ENCODE assay signal across 15 cellular contexts in the genomic region with DNA sequence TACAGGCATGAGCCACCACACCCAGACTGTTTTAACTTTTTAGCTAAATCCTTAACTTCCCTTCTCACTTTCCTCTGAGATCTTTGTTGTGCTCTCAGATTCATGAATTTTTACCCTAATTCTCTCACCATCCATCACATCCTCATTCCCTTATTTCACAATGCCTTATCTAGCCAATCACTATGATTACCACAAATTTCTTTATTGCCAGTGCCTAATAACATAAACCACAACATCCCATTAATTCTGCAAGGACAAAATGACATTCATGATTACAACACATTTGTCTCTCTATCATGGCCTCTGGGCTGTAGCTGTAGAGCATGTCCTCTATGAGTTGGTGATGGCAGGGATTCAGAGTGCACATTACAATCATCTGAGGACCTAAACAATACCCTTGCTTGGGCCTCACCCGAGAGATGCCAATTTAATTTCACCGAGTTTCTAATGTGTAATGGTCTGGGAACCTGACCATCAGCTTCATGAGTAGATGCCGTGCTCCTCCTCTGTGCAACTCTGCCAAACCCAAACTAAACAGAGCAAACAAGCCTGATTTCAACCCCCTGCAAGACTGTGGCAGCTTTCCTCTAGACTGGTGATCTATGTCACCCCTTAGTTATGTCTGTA.
"Had no signal": no experiment of that assay in that cellular context is flagged by ENCODE, and none has a peak within 500 bp of the region (broad histone marks: within the 10 kb centered on the region; RNA-seq: fewer than 3 reads in every experiment).

No MANE protein-coding gene starts in this region.

- DNase-seq: activated CD4-positive, alpha-beta T cell treated with anti-CD3 and anti-CD28 coated beads, Interleukin-2, amount 50 U/mL, for 1 hour; activated effector memory CD4-positive, alpha-beta T cell treated with Interleukin-2 at 50 U/mL for 16 hours; activated T-cell treated with anti-CD3 and anti-CD28 coated beads, Interleukin-2, amount 50 U/mL, for 24 hours; dermis blood vessel endothelial cell; endodermal cell; islet precursor cell; left ventricle myocardium superior; nephron progenitor cell; stimulated activated CD4-positive, alpha-beta T cell treated with anti-CD3 and anti-CD28 coated beads, Interleukin-15, amount 100 ng/mL, for 24 hours; stimulated activated CD4-positive, alpha-beta T cell treated with anti-CD3 and anti-CD28 coated beads, Interleukin-4, amount 100 ng/mL, for 24 hours; T-helper 2 cell; testis; uterus had no signal

- H3K9me3 ChIP-seq: testis, uterus had no signal

- H3K4me3 ChIP-seq: testis, uterus had no signal

- ATAC-seq: activated naive CD4-positive, alpha-beta T cell treated with anti-CD3 and anti-CD28 coated beads, Interleukin-2, amount 50 U/mL, for 72 hours had no signal

- FAIRE-seq: frontal cortex had no signal

- H3K27ac ChIP-seq: testis had no signal

- H3K27me3 ChIP-seq: testis, uterus had no signal

- H3K4me1 ChIP-seq: testis, uterus had no signal

- H3K36me3 ChIP-seq: uterus had no signal
